ENCODE assay signal across 30 cellular contexts in genomic region chr1:71231751-71232150, GRCh38.
DNase-seq lines count a peak whose midpoint lies in the region; ATAC-seq, FAIRE-seq and TF ChIP-seq lines count a peak whose summit lies in the region.
"Had no signal": no experiment of that assay in that cellular context is flagged by ENCODE, and none has a peak within 500 bp of the region (broad histone marks: within the 10 kb centered on the region; RNA-seq: fewer than 3 reads in every experiment).

No MANE protein-coding gene starts in this region.

- no peaks in the 10 kb centered on the region for H3K36me3 Mint-ChIP-seq in effector memory CD8-positive, alpha-beta T cell (ENCODE audit: insufficient read depth)
- H3K36me3 Mint-ChIP-seq: activated naive CD4-positive, alpha-beta T cell treated with anti-CD3 and anti-CD28 coated beads, Interleukin-2, amount 50 U/mL, for 24 hours; naive thymus-derived CD8-positive, alpha-beta T cell had no signal

- H3K4me3 ChIP-seq in bronchial epithelial cell (ENCODE audit: low read depth, low read length): no peak overlapping the region
- H3K4me3 ChIP-seq: BLaER1 treated with 17β-estradiol and CSF1 and Interleukin-3, amounts not matched to agents 10 nM and 100 nM; cardiac muscle cell; colonic mucosa; heart right ventricle; Peyer's patch; psoas muscle; tibial artery had no signal

- H3K4me1 Mint-ChIP-seq in effector memory CD8-positive, alpha-beta T cell (ENCODE audit: low read depth in 2 of 2): no peaks in the 10 kb centered on the region
- H3K4me1 Mint-ChIP-seq: activated naive CD4-positive, alpha-beta T cell treated with anti-CD3 and anti-CD28 coated beads, Interleukin-2, amount 50 U/mL, for 24 hours had no signal

- H3K27ac ChIP-seq in RWPE1: no peak overlapping the region
- H3K27ac ChIP-seq: BLaER1 treated with 17β-estradiol and CSF1 and Interleukin-3, amounts not matched to agents 10 nM and 100 nM; cardiac muscle cell; colonic mucosa; heart right ventricle; Peyer's patch; psoas muscle; tibial artery; VCaP had no signal

- TF ChIP-seq CTCF in bronchial epithelial cell (IDR thresholded peaks at IDR 0.05; ENCODE audit: insufficient read depth, low read length, severe bottlenecking) (no peak), RWPE1 (conservative IDR thresholded peaks at IDR 0.05; ENCODE audit: low read depth) (no peak)

- peaks cover 8 to 44% of the 10 kb centered on the region in 2 donors for H3K9me3 Mint-ChIP-seq in effector memory CD8-positive, alpha-beta T cell

- DNase-seq in DMS79 (lab: John Stamatoyannopoulos, UW) (peak; percentile 2), NCI-H146 (lab: John Stamatoyannopoulos, UW) (peak; percentile 86), bronchial epithelial cell (ENCODE audit: low read depth) (peak; percentile 79), myocyte (ENCODE audit: low read depth) (peak; percentile 53), NCI-H1417 (lab: John Stamatoyannopoulos, UW) (no peak), RWPE1 (ENCODE audit: low spot score) (no peak)
- DNase-seq in effector memory CD8-positive, alpha-beta T cell: no peak
- DNase-seq: activated CD4-positive, alpha-beta T cell treated with anti-CD3 and anti-CD28 coated beads for 4 hours; colonic mucosa; DND-41; effector memory CD4-positive, alpha-beta T cell; foreskin melanocyte; GF-D8; GOT3; heart right ventricle; midbrain; naive thymus-derived CD8-positive, alpha-beta T cell; NCI-H1048; NCI-H2029 treated with DMSO at 0.1 percent for 48 hours; NCI-H774; Peyer's patch; psoas muscle; stimulated activated CD4-positive, alpha-beta T cell treated with anti-CD3 and anti-CD28 coated beads, Interleukin-4, amount 100 ng/mL, for 24 hours; T1000 had no signal

- H3K36me3 ChIP-seq in bronchial epithelial cell (ENCODE audit: control insufficient read depth, insufficient read depth, low read length): no peaks in the 10 kb centered on the region
- H3K36me3 ChIP-seq: BLaER1 treated with 17β-estradiol and CSF1 and Interleukin-3, amounts not matched to agents 10 nM and 100 nM; cardiac muscle cell; colonic mucosa; heart right ventricle; Peyer's patch; tibial artery had no signal

- H3K27me3 Mint-ChIP-seq in effector memory CD8-positive, alpha-beta T cell: no peaks in the 10 kb centered on the region
- H3K27me3 Mint-ChIP-seq: activated naive CD4-positive, alpha-beta T cell treated with anti-CD3 and anti-CD28 coated beads, Interleukin-2, amount 50 U/mL, for 24 hours had no signal

- CTCF ChIA-PET in RWPE1 (lab: Yijun Ruan, JAX): no interaction called here

- FAIRE-seq in bronchial epithelial cell (lab: Jason Lieb, UNC): no peak

- ATAC-seq in effector memory CD8-positive, alpha-beta T cell (replicated peaks): no peak
- ATAC-seq: heart right ventricle; naive thymus-derived CD8-positive, alpha-beta T cell; psoas muscle; sciatic nerve had no signal

- POLR2A ChIA-PET in RWPE1 (lab: Yijun Ruan, JAX; ENCODE audit: low non-redundant PET): no interaction called here

- H3K27ac Mint-ChIP-seq in effector memory CD8-positive, alpha-beta T cell: no peak overlapping the region
- H3K27ac Mint-ChIP-seq: activated naive CD4-positive, alpha-beta T cell treated with anti-CD3 and anti-CD28 coated beads, Interleukin-2, amount 50 U/mL, for 24 hours; naive thymus-derived CD8-positive, alpha-beta T cell had no signal

- no peak overlapping the region for H3K4me3 Mint-ChIP-seq in effector memory CD8-positive, alpha-beta T cell
- H3K4me3 Mint-ChIP-seq: activated naive CD4-positive, alpha-beta T cell treated with anti-CD3 and anti-CD28 coated beads, Interleukin-2, amount 50 U/mL, for 24 hours; naive thymus-derived CD8-positive, alpha-beta T cell had no signal

- no peaks in the 10 kb centered on the region for H3K27me3 ChIP-seq in bronchial epithelial cell (ENCODE audit: control insufficient read depth, insufficient read depth, low read length)
- H3K27me3 ChIP-seq: BLaER1 treated with 17β-estradiol and CSF1 and Interleukin-3, amounts not matched to agents 10 nM and 100 nM; colonic mucosa; Peyer's patch; tibial artery had no signal

Comparison
In these comparisons a context has a peak if more than half of its experiments do, and no peak if none do; other contexts are left out.
1. DNase-seq: peak in DMS79 (single experiment), NCI-H146 (single experiment), bronchial epithelial cell (single experiment) and myocyte (single experiment); none in NCI-H1417 (0 of 3), RWPE1 (single experiment) and effector memory CD8-positive, alpha-beta T cell (0 of 3).